17 cellular contexts compared by ENCODE assay signal in the genomic region with DNA sequence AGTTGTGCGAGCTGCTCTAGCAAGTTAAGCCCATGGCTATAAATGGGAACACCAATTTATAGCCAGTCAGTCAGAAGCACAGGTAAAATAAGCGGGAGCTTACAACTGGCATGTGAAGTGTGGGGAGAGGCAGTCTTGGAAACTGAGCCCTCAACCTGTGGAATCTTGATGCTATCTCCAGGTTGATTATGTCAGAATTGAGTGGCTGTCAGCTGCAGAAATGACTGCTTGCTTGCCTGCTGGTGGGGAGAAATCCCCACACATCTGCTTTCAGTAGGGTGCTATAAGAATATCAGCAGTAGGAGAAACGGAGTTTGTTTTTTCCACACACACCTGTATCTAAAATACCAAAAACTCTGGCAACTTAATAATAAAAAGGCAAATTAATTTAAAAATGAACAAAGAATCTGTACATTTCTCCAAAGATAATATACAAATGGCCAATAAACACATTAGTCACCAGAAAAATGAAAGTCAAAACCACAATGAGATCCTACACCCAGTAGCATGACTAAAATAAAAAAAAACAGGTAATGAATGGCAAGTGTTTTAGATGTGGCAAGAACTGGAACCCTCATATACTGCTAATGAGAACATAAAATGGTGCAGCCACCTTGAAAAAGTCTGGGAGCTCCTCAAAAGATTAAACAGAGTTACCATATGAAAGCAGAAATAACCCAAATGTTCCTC. TPM values are rescaled to one million over a fixed set of nuclear protein-coding genes. Genes with fewer than 3 reads are reported as not detected.
DNase-seq lines count a peak whose midpoint lies in the region; ATAC-seq and TF ChIP-seq lines count a peak whose summit lies in the region.
"Had no signal": no experiment of that assay in that cellular context is flagged by ENCODE, and none has a peak within 500 bp of the region (broad histone marks: within the 10 kb centered on the region; RNA-seq: fewer than 3 reads in every experiment).

No MANE protein-coding gene starts in this region.

- no peak for DNase-seq in activated T-cell treated with anti-CD3 and anti-CD28 coated beads, Interleukin-2, amount 50 U/mL, for 24 hours
- DNase-seq in activated T-cell treated with anti-CD3 and anti-CD28 coated beads for 4 hours (no peak), choroid plexus epithelial cell (ENCODE audit: low read depth) (peak; percentile 46), psoas muscle (no peak), T-helper 1 cell (no peak), testis (no peak), RWPE1 (ENCODE audit: low spot score) (no peak)
- DNase-seq: activated effector memory CD4-positive, alpha-beta T cell treated with Interleukin-2 at 50 U/mL for 16 hours; Caco-2; cerebellar nuclear complex; midbrain; NCI-H2171; posterior cingulate gyrus; uterus; WERI-Rb-1 had no signal

- no peaks in the 10 kb centered on the region for H3K27me3 ChIP-seq in psoas muscle (ENCODE audit: insufficient read depth in 3 of 3, low read length in 2 of 3)
- H3K27me3 ChIP-seq in testis = no peaks in the 10 kb centered on the region
- H3K27me3 ChIP-seq: uterus had no signal

- H3K36me3 ChIP-seq in psoas muscle (ENCODE audit: insufficient read depth in 1 of 2, low read depth in 1 of 2) (no peaks in the 10 kb centered on the region), testis (ENCODE audit: low read depth, missing control alignments) (no peaks in the 10 kb centered on the region)
- H3K36me3 ChIP-seq: uterus, WERI-Rb-1 had no signal

- H3K27ac Mint-ChIP-seq in activated T-cell treated with anti-CD3 and anti-CD28 coated beads, Interleukin-2, amount 50 U/mL, for 24 hours = peak overlapping the region; percentile 10

- H3K27ac ChIP-seq in psoas muscle = peak overlapping the region; percentile 78
- H3K27ac ChIP-seq in testis = no peak overlapping the region
- H3K27ac ChIP-seq in RWPE1 = no peak overlapping the region
- H3K27ac ChIP-seq: uterus, WERI-Rb-1 had no signal

- no peaks in the 10 kb centered on the region for H3K27me3 Mint-ChIP-seq in activated T-cell treated with anti-CD3 and anti-CD28 coated beads, Interleukin-2, amount 50 U/mL, for 24 hours

- no peaks in the 10 kb centered on the region for H3K9me3 Mint-ChIP-seq in activated T-cell treated with anti-CD3 and anti-CD28 coated beads, Interleukin-2, amount 50 U/mL, for 24 hours

- H3K36me3 Mint-ChIP-seq in activated T-cell treated with anti-CD3 and anti-CD28 coated beads, Interleukin-2, amount 50 U/mL, for 24 hours (ENCODE audit: low read depth) = peaks cover 7% of the 10 kb centered on the region

- CTCF ChIA-PET in RWPE1 (lab: Yijun Ruan, JAX) = no interaction called here

- TF ChIP-seq POLR2A in testis (IDR thresholded peaks at IDR 0.05) = no peak

- H3K4me1 ChIP-seq in psoas muscle (peaks cover 56% of the 10 kb centered on the region), testis (peaks cover 15% of the 10 kb centered on the region)

- peak; percentile 72 for ATAC-seq in HG02610 (IDR thresholded peaks at IDR 0.05; ENCODE audit: unreplicated experiment)
- peak in 1 of 4 donors; percentile 31 for ATAC-seq in psoas muscle
- ATAC-seq: esophagus mucosa had no signal

- intact Hi-C loops in psoas muscle (cut with DNase I) = loop anchor here in 1 of 2 donors (5.0 kb wide), 1 partner anchor 40 kb away; no protein-coding TSS in a partner anchor
- intact Hi-C loops in testis (cut with DNase I; ENCODE audit: low total_unique reads) = no loop called here

- no peak overlapping the region for H3K4me3 Mint-ChIP-seq in activated T-cell treated with anti-CD3 and anti-CD28 coated beads, Interleukin-2, amount 50 U/mL, for 24 hours

- no peak overlapping the region for H3K4me3 ChIP-seq in choroid plexus epithelial cell (ENCODE audit: low read depth, low read length)
- no peak overlapping the region for H3K4me3 ChIP-seq in psoas muscle
- H3K4me3 ChIP-seq in testis = no peak overlapping the region
- H3K4me3 ChIP-seq: uterus had no signal

- peaks cover 20% of the 10 kb centered on the region for H3K4me1 Mint-ChIP-seq in activated T-cell treated with anti-CD3 and anti-CD28 coated beads, Interleukin-2, amount 50 U/mL, for 24 hours (ENCODE audit: low read depth)

- WGBS in psoas muscle, 3 donors = 39 to 52% (median 39%) methylated on average over 3 of the region's 3 CpGs
- 87 to 91% methylated on average over 3 of the region's 3 CpGs for WGBS in testis, 2 donors

- TF ChIP-seq CTCF in choroid plexus epithelial cell (conservative IDR thresholded peaks at IDR 0.05; ENCODE audit: low read depth, low read length) = no peak
- TF ChIP-seq CTCF in psoas muscle (IDR thresholded peaks at IDR 0.05) = no peak
- TF ChIP-seq CTCF in testis (IDR thresholded peaks at IDR 0.05) = no peak
- no peak for TF ChIP-seq CTCF in RWPE1 (conservative IDR thresholded peaks at IDR 0.05; ENCODE audit: low read depth)

- POLR2A ChIA-PET in RWPE1 (lab: Yijun Ruan, JAX; ENCODE audit: low non-redundant PET) = no interaction called here

- H3K9me3 ChIP-seq in psoas muscle (no peaks in the 10 kb centered on the region), testis (no peaks in the 10 kb centered on the region)
- H3K9me3 ChIP-seq: Caco-2, uterus had no signal

RNA-seq across cellular contexts. Expression of a gene that starts 26.0 kb away (rescaled TPM):
- total RNA-seq in psoas muscle (1,000 to 10,000 TPM in 2 of 4 donors, 100 to 1,000 TPM in 2; 819 to 1,424 (median 998) TPM), testis (100 to 1,000 TPM; 226 to 241 TPM)
- polyA plus RNA-seq in psoas muscle (100 to 1,000 TPM in 2 of 3 donors, 10 to 100 TPM in 1; 85.5 to 318 (median 195) TPM), testis (ENCODE audit: insufficient read depth, low read depth, low replicate concordance) (195 TPM)
